14 cellular contexts compared by ENCODE assay signal in genomic region chr3:127787556-127787955, GRCh38. TPM values are rescaled to one million over a fixed set of nuclear protein-coding genes. Genes with fewer than 3 reads are reported as not detected.
A peak's percentile ranks its signal among the peaks of the same experiment; 100 is the strongest.
DNase-seq lines count a peak whose midpoint lies in the region; ATAC-seq and TF ChIP-seq lines count a peak whose summit lies in the region.
"Had no signal": no experiment of that assay in that cellular context is flagged by ENCODE, and none has a peak within 500 bp of the region (broad histone marks: within the 10 kb centered on the region; RNA-seq: fewer than 3 reads in every experiment).

No MANE protein-coding gene starts in this region.

- H3K4me3 ChIP-seq in heart left ventricle (peak overlapping the region in 1 of 12 donors; percentile 7), lower lobe of right lung (no peak overlapping the region), sigmoid colon (peak overlapping the region in 2 of 4 donors; percentile 4 to 21), vagina (no peak overlapping the region)
- H3K4me3 ChIP-seq: A549 had no signal

- TF ChIP-seq EP300 in sigmoid colon (IDR thresholded peaks at IDR 0.05): no peak

- intact Hi-C loops in heart left ventricle (cut with DNase I): loop anchor here in 3 of 10 donors (5.0 kb wide), 1 partner anchor 35 kb away; the partner anchor contains the start of gene MGLL (in 3 of the 3)
- intact Hi-C loops in Right ventricle myocardium superior (cut with DNase I): no loop called here
- intact Hi-C loops in lower lobe of right lung (cut with DNase I): no loop called here
- intact Hi-C loops in sigmoid colon (cut with DNase I): loop anchor here (1.0 kb wide), 1 partner anchor 89 kb away; no protein-coding TSS in a partner anchor
- intact Hi-C loops in vagina (cut with DNase I): no loop called here

- ATAC-seq in heart left ventricle: no peak
- no peak for ATAC-seq in Right ventricle myocardium superior (ENCODE audit: poor library complexity)
- no peak for ATAC-seq in lower lobe of right lung
- ATAC-seq in SK-N-SH treated with all-trans-retinoic acid at 6 μM for 48 hours: no peak
- ATAC-seq: A549 had no signal

- TF ChIP-seq POLR2A in heart left ventricle (IDR thresholded peaks at IDR 0.05) (no peak), sigmoid colon (IDR thresholded peaks at IDR 0.05) (no peak), vagina (IDR thresholded peaks at IDR 0.05) (no peak)

- H3K36me3 ChIP-seq in heart left ventricle: peaks cover 0 to 10% (median 0%) of the 10 kb centered on the region in 9 donors
- H3K36me3 ChIP-seq in lower lobe of right lung: peaks cover 10% of the 10 kb centered on the region
- no peaks in the 10 kb centered on the region for H3K36me3 ChIP-seq in sigmoid colon
- no peaks in the 10 kb centered on the region for H3K36me3 ChIP-seq in vagina

- DNase-seq in heart left ventricle (no peak), Right ventricle myocardium superior (no peak), lower lobe of right lung (no peak), sigmoid colon (peak; percentile 76), vagina (ENCODE audit: extremely low spot score in 2 of 2) (no peak), T1000 (lab: John Stamatoyannopoulos, UW) (no peak), NCI-H1105 treated with DMSO at 0.1 percent for 48 hours (lab: John Stamatoyannopoulos, UW) (no peak)
- DNase-seq: activated naive CD4-positive, alpha-beta T cell treated with anti-CD3 and anti-CD28 coated beads, Interleukin-2, amount 50 U/mL, for 16 hours; HFFc6; KG1 had no signal

- no peaks in the 10 kb centered on the region for H3K9me3 ChIP-seq in heart left ventricle
- no peaks in the 10 kb centered on the region for H3K9me3 ChIP-seq in lower lobe of right lung
- H3K9me3 ChIP-seq in sigmoid colon: no peaks in the 10 kb centered on the region
- no peaks in the 10 kb centered on the region for H3K9me3 ChIP-seq in vagina
- H3K9me3 ChIP-seq: A549 had no signal

- WGBS in heart left ventricle, 4 donors: 49 to 56% (median 52%) methylated on average over 12 of the region's 12 CpGs
- WGBS in sigmoid colon, 2 donors: 81 to 88% methylated on average over 12 of the region's 12 CpGs

- peak overlapping the region; percentile 10 to 89 (median 62) for H3K27ac ChIP-seq in heart left ventricle
- H3K27ac ChIP-seq in lower lobe of right lung: peak overlapping the region; percentile 11
- peak overlapping the region; percentile 87 to 95 (median 94) for H3K27ac ChIP-seq in sigmoid colon
- peak overlapping the region; percentile 67 for H3K27ac ChIP-seq in vagina
- H3K27ac ChIP-seq: C4-2B, parathyroid adenoma had no signal

- H3K27me3 ChIP-seq in heart left ventricle (no peaks in the 10 kb centered on the region), lower lobe of right lung (ENCODE audit: low read depth) (no peaks in the 10 kb centered on the region), sigmoid colon (no peaks in the 10 kb centered on the region), vagina (no peaks in the 10 kb centered on the region)

- peaks cover 7 to 95% (median 80%) of the 10 kb centered on the region in 12 donors for H3K4me1 ChIP-seq in heart left ventricle
- H3K4me1 ChIP-seq in lower lobe of right lung: peaks cover 60% of the 10 kb centered on the region
- peaks cover 0 to 92% (median 79%) of the 10 kb centered on the region in 4 donors for H3K4me1 ChIP-seq in sigmoid colon
- peaks cover 61% of the 10 kb centered on the region for H3K4me1 ChIP-seq in vagina
- H3K4me1 ChIP-seq: parathyroid adenoma had no signal

- no peak for TF ChIP-seq CTCF in heart left ventricle (IDR thresholded peaks at IDR 0.05)
- TF ChIP-seq CTCF in lower lobe of right lung (IDR thresholded peaks at IDR 0.05): no peak
- TF ChIP-seq CTCF in sigmoid colon (IDR thresholded peaks at IDR 0.05): no peak
- no peak for TF ChIP-seq CTCF in vagina (IDR thresholded peaks at IDR 0.05)

TF ChIP-seq in SK-N-SH treated with all-trans-retinoic acid at 6 μM for 48 hours, 23 proteins besides CTCF, POLR2A, EP300 and RAD21:
- TF ChIP-seq TSHZ2 (CRISPR knock-in tag; IDR thresholded peaks at IDR 0.05) (no peak), CSDC2 (CRISPR knock-in tag; IDR thresholded peaks at IDR 0.05) (no peak), ISL1 (CRISPR knock-in tag; IDR thresholded peaks at IDR 0.05) (no peak), CREB5 (CRISPR knock-in tag; IDR thresholded peaks at IDR 0.05; ENCODE audit: low read depth) (no peak)

RNA-seq across cellular contexts. Expression of gene MGLL, which starts 34.8 kb away (rescaled TPM):
- total RNA-seq in heart left ventricle: 100 to 1,000 TPM in 1 of 9 donors, 10 to 100 TPM in 8; 41.8 to 119 (median 78.9) TPM
- 10 to 100 TPM; 38.5 to 90.7 TPM for polyA plus RNA-seq in heart left ventricle
- total RNA-seq in Right ventricle myocardium superior: 83.5 TPM
- total RNA-seq in lower lobe of right lung: 132 TPM
- total RNA-seq in sigmoid colon: 10 to 100 TPM; 24.7 to 46.8 (median 35.5) TPM
- 100 to 1,000 TPM; 110 to 220 (median 142) TPM for polyA plus RNA-seq in sigmoid colon
- total RNA-seq in vagina: 35.6 TPM

Comparison
In these comparisons a context has a peak if more than half of its experiments do, and no peak if none do; other contexts are left out.
1. H3K27ac ChIP-seq: peak in every context shown above with its lines; median percentile 94 in sigmoid colon; 67 in vagina; 62 in heart left ventricle; 11 in lower lobe of right lung.